Comparison of ENCODE assay signal across 8 cellular contexts in the genomic region with DNA sequence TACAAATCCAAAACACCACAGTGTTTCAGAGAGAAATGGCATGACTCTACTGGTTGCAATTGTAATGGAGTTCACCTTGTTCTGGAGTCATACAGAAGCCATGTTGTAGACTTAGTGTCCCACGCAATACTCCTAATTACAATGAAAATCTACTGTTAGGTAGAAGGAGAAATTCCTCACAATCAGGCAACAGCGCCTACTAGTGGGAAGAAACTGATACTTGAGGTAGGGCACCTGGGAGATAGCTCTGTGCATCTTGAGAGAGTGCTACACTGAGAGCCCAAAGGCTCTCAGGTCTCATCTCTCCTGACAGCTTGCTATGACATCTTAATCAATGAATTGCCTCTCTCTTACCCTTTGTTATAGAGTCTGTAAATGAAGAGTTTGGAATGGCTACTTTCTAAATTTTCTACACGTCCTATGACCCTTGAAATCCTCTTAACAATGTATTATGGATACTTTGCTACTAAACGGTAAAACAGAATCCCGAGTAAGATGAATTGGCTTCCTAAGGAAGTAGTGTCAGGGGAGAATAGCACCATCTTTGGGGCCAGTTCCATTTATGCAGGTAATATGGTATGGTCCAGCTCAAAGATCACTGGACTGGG.
DNase-seq lines count a peak whose midpoint lies in the region; TF ChIP-seq lines count a peak whose summit lies in the region.

No MANE protein-coding gene starts in this region.

- no peaks in the 10 kb centered on the region for H3K9me3 ChIP-seq in OCI-LY1 (ENCODE audit: low read length)

- H3K27me3 ChIP-seq in OCI-LY1 (ENCODE audit: insufficient read depth, low read length) (no peaks in the 10 kb centered on the region), kidney epithelial cell (ENCODE audit: control insufficient read depth, insufficient read depth, low read length) (no peaks in the 10 kb centered on the region)

- H3K4me3 ChIP-seq in OCI-LY1 (ENCODE audit: low read depth, low read length, poor library complexity, severe bottlenecking) (no peak overlapping the region), kidney epithelial cell (ENCODE audit: low read depth, low read length) (no peak overlapping the region)

- H3K79me2 ChIP-seq in OCI-LY1 (ENCODE audit: insufficient read depth, low read length), result no peaks in the 10 kb centered on the region

- H3K36me3 ChIP-seq in OCI-LY1 (ENCODE audit: insufficient read depth, low read length), result no peaks in the 10 kb centered on the region
- H3K36me3 ChIP-seq in kidney epithelial cell (ENCODE audit: control insufficient read depth, insufficient read depth, low read length), result no peaks in the 10 kb centered on the region

- no peak overlapping the region for H3K9ac ChIP-seq in OCI-LY1 (ENCODE audit: low read length)

- H3K4me1 ChIP-seq in OCI-LY1 (ENCODE audit: insufficient read depth, low read length, severe bottlenecking), result peaks cover 43% of the 10 kb centered on the region

- no peaks in the 10 kb centered on the region for H4K20me1 ChIP-seq in OCI-LY1 (ENCODE audit: insufficient read depth, low read length)

- no peak overlapping the region for H3K4me2 ChIP-seq in OCI-LY1 (ENCODE audit: low read length)

- H2AFZ ChIP-seq in OCI-LY1 (ENCODE audit: low read length), result no peak overlapping the region

- H3F3A ChIP-seq in OCI-LY1 (ENCODE audit: insufficient read depth, low read length), result 0 out of 2 replicates have a peak, but pooled peaks cover 2% of the 10 kb centered on the region

- no peaks in the 10 kb centered on the region for H3K9me2 ChIP-seq in OCI-LY1 (ENCODE audit: low read depth, low read length)

- DNase-seq in DMS 273 (lab: John Stamatoyannopoulos, UW; ENCODE audit: unreplicated experiment) (peak; percentile 65), DMS 273 treated with DMSO at 0.1 percent for 48 hours (lab: John Stamatoyannopoulos, UW) (no peak), kidney epithelial cell (ENCODE audit: low read depth) (no peak), NCI-H2081 (lab: John Stamatoyannopoulos, UW) (no peak), HuH-7 (ENCODE audit: low spot score) (no peak)
- peak; percentile 13 for DNase-seq in activated T-helper 9 cell treated with anti-CD3 and anti-CD28 coated beads, Interleukin-2, amount 50 U/mL, for 16 hours (ENCODE audit: low read depth)
- DNase-seq in stimulated activated naive CD4-positive, alpha-beta T cell (lab: John Stamatoyannopoulos, UW), result peak in 5 of 6 experiments; percentile 1 to 55 (median 36)

- H3K27ac ChIP-seq in OCI-LY1 (ENCODE audit: low read depth, low read length, poor library complexity, severe bottlenecking), result peak overlapping the region; percentile 3

- peak; percentile 92 for TF ChIP-seq CTCF in OCI-LY1 (IDR thresholded peaks at IDR 0.05; ENCODE audit: low read length)
- TF ChIP-seq CTCF in kidney epithelial cell (IDR thresholded peaks at IDR 0.05; ENCODE audit: insufficient read depth, low read length, poor library complexity, severe bottlenecking), result peak; percentile 45

Comparison
In these comparisons a context has a peak if more than half of its experiments do, and no peak if none do; other contexts are left out.
1. DNase-seq: peak in DMS 273 (single experiment), activated T-helper 9 cell treated with anti-CD3 and anti-CD28 coated beads, Interleukin-2, amount 50 U/mL, for 16 hours (single experiment) and stimulated activated naive CD4-positive, alpha-beta T cell (5 of 6); none in DMS 273 treated with DMSO at 0.1 percent for 48 hours (single experiment), kidney epithelial cell (single experiment), NCI-H2081 (0 of 2) and HuH-7 (single experiment).